8 cellular contexts compared by ENCODE assay signal in the genomic region with DNA sequence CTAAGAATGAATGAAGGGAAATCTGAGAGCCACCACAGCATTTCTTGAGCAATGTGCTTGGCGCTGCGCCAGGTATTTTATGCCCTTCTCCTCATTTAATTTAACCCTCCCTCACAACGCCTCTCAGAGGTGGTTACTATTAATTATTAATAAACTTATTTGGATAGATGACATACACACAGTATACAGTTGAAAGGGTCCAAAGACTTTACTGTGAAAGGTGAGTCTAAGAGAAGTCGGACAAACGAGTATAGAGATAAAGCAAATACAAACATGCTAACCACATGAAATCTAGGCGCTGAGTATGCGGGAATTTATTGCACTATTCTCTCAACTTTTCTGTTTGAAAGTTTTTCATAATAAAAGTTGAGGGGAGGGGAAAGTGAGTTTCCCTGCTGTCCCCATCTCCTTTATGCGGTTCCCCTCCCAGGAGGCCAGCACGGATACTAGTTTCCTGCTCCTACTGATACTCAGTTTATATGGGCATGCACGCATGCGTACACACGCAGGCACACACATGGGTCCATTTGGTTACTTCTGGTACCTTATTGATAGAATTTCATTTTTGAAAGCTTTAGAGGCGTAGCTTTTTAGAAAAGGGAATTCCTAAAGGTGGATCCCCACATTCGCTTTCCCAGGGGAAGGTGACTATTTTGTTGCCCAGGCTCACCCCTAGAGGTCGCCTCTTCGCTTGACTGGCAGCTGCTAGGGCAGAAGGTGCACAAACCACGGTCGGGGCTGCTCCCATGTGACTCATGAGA. TPM values are rescaled to one million over a fixed set of nuclear protein-coding genes. Genes with fewer than 3 reads are reported as not detected.
DNase-seq lines count a peak whose midpoint lies in the region; ATAC-seq and TF ChIP-seq lines count a peak whose summit lies in the region.

No MANE protein-coding gene starts in this region.

- no peak overlapping the region for H3K27ac ChIP-seq in CD8-positive, alpha-beta T cell (ENCODE audit: low read depth, low read length)
- H3K27ac ChIP-seq in Peyer's patch (peak overlapping the region in 1 of 4 donors; percentile 14), neural progenitor cell (no peak overlapping the region), stomach (no peak overlapping the region)

- TF ChIP-seq EP300 in stomach (IDR thresholded peaks at IDR 0.05): no peak

- peak; percentile 95 for ATAC-seq in CD8-positive, alpha-beta T cell
- ATAC-seq in GM19397 (IDR thresholded peaks at IDR 0.05; ENCODE audit: unreplicated experiment): peak; percentile 88

- TF ChIP-seq CTCF in CD8-positive, alpha-beta T cell (IDR thresholded peaks at IDR 0.05): peak; percentile 80
- peak; percentile 43 to 84 (median 73) for TF ChIP-seq CTCF in Peyer's patch (IDR thresholded peaks at IDR 0.05)
- peak; percentile 85 for TF ChIP-seq CTCF in fibroblast of pulmonary artery (IDR thresholded peaks at IDR 0.05; ENCODE audit: low read length, missing control alignments)
- peak; percentile 92 for TF ChIP-seq CTCF in neural progenitor cell (IDR thresholded peaks at IDR 0.05)
- peak in 5 of 7 experiments; percentile 59 to 77 (median 61) for TF ChIP-seq CTCF in stomach (IDR thresholded peaks at IDR 0.05)

- H3K27ac Mint-ChIP-seq in CD8-positive, alpha-beta T cell: no peak overlapping the region
- peak overlapping the region; percentile 65 for H3K27ac Mint-ChIP-seq in neural progenitor cell

- peaks cover 9% of the 10 kb centered on the region for H3F3A ChIP-seq in neural progenitor cell (ENCODE audit: low read depth)

- no peak overlapping the region for H3K9ac ChIP-seq in neural progenitor cell

- H3K9me3 ChIP-seq in CD8-positive, alpha-beta T cell (ENCODE audit: low read length): no peaks in the 10 kb centered on the region
- H3K9me3 ChIP-seq in Peyer's patch: no peaks in the 10 kb centered on the region
- H3K9me3 ChIP-seq in neural progenitor cell (ENCODE audit: low read depth): no peaks in the 10 kb centered on the region
- no peaks in the 10 kb centered on the region for H3K9me3 ChIP-seq in stomach

- peak; percentile 19 to 82 (median 69) for DNase-seq in CD8-positive, alpha-beta T cell
- DNase-seq in HS-5 (ENCODE audit: low read depth) (peak; percentile 72), Peyer's patch (peak; percentile 70 to 89 (median 72)), fibroblast of pulmonary artery (ENCODE audit: low read depth) (peak; percentile 76), neural progenitor cell (ENCODE audit: low spot score) (peak; percentile 77), stomach (peak; percentile 73)
- peak; percentile 40 to 57 for DNase-seq in activated T-helper 1 cell treated with anti-CD3 and anti-CD28 coated beads, Interleukin-2, amount 50 U/mL, for 16 hours (ENCODE audit: low read depth in 1 of 2, low spot score in 1 of 2)

- H3K4me3 ChIP-seq in CD8-positive, alpha-beta T cell (ENCODE audit: low read depth, low read length): no peak overlapping the region
- H3K4me3 ChIP-seq in Peyer's patch (peak overlapping the region in 2 of 4 donors; percentile 17 to 37), fibroblast of pulmonary artery (replicated peaks; ENCODE audit: low read depth, low read length) (peak overlapping the region; percentile 5), neural progenitor cell (no peak overlapping the region), stomach (peak overlapping the region; percentile 11 to 31 (median 14))

- no peak overlapping the region for H3K4me2 ChIP-seq in neural progenitor cell

- TF ChIP-seq POLR2A in Peyer's patch (IDR thresholded peaks at IDR 0.05) (no peak), stomach (IDR thresholded peaks at IDR 0.05) (no peak)

- H3K36me3 Mint-ChIP-seq in CD8-positive, alpha-beta T cell: no peaks in the 10 kb centered on the region
- H3K36me3 Mint-ChIP-seq in neural progenitor cell: no peaks in the 10 kb centered on the region

- H3K9me3 Mint-ChIP-seq in CD8-positive, alpha-beta T cell: no peaks in the 10 kb centered on the region
- no peaks in the 10 kb centered on the region for H3K9me3 Mint-ChIP-seq in neural progenitor cell

- peaks cover 8% of the 10 kb centered on the region for H3K4me1 Mint-ChIP-seq in CD8-positive, alpha-beta T cell (ENCODE audit: low read depth)
- H3K4me1 Mint-ChIP-seq in neural progenitor cell: peaks cover 11% of the 10 kb centered on the region

- no peaks in the 10 kb centered on the region for H3K79me2 ChIP-seq in neural progenitor cell (ENCODE audit: low read depth)

- H3K36me3 ChIP-seq in CD8-positive, alpha-beta T cell (ENCODE audit: insufficient read depth, low read length): no peaks in the 10 kb centered on the region
- H3K36me3 ChIP-seq in Peyer's patch (no peaks in the 10 kb centered on the region), neural progenitor cell (no peaks in the 10 kb centered on the region), stomach (no peaks in the 10 kb centered on the region)

- H3K4me1 ChIP-seq in CD8-positive, alpha-beta T cell (ENCODE audit: insufficient read depth, low read length): peaks cover 8% of the 10 kb centered on the region
- H3K4me1 ChIP-seq in Peyer's patch (peaks cover 0 to 9% (median 2%) of the 10 kb centered on the region in 4 donors), neural progenitor cell (no peaks in the 10 kb centered on the region), stomach (peaks cover 6 to 13% (median 10%) of the 10 kb centered on the region in 4 donors)

- CTCF ChIA-PET in CD8-positive, alpha-beta T cell (lab: Charles Lee): interaction anchor here (0.6 to 1.4 kb wide), 17 partner anchors 10 to 170 kb away, joined by 3 to 15 read pairs (median 4); a partner anchor contains a TSS

- intact Hi-C loops in CD8-positive, alpha-beta T cell (cut with DNase I, micrococcal nuclease): loop anchor here (1.0 to 10.0 kb wide), 5 partner anchors 27 to 171 kb away; no protein-coding TSS in a partner anchor
- intact Hi-C loops in stomach (cut with DNase I; ENCODE audit: low total_unique reads): no loop called here

- POLR2A ChIA-PET in CD8-positive, alpha-beta T cell (lab: Charles Lee): interaction anchor here (0.6 to 1.3 kb wide), 2 partner anchors 13 to 29 kb away, joined by 3 to 4 read pairs; no protein-coding TSS in a partner anchor

- peak overlapping the region; percentile 74 for H2AFZ ChIP-seq in neural progenitor cell (replicated peaks)

- H3K27me3 ChIP-seq in CD8-positive, alpha-beta T cell (ENCODE audit: insufficient read depth, low read length): no peaks in the 10 kb centered on the region
- H3K27me3 ChIP-seq in Peyer's patch (no peaks in the 10 kb centered on the region), neural progenitor cell (no peaks in the 10 kb centered on the region), stomach (no peaks in the 10 kb centered on the region)

- H3K27me3 Mint-ChIP-seq in CD8-positive, alpha-beta T cell (ENCODE audit: low read depth): no peaks in the 10 kb centered on the region
- H3K27me3 Mint-ChIP-seq in neural progenitor cell (ENCODE audit: insufficient read depth, low read depth): peaks cover 2% of the 10 kb centered on the region

- WGBS in stomach, 5 donors: 15 to 19% (median 17%) methylated on average over 18 of the region's 18 CpGs

- H4K20me1 ChIP-seq in neural progenitor cell (ENCODE audit: low read depth): no peaks in the 10 kb centered on the region

- peak overlapping the region; percentile 51 for H3K4me3 Mint-ChIP-seq in CD8-positive, alpha-beta T cell
- no peak overlapping the region for H3K4me3 Mint-ChIP-seq in neural progenitor cell

RNA-seq across cellular contexts. Expression of a gene that starts 28.5 kb away (rescaled TPM):
- total RNA-seq in CD8-positive, alpha-beta T cell: 1 to 10 TPM; 4.2 to 4.5 TPM
- total RNA-seq in Peyer's patch: 10 to 100 TPM; 10.3 to 14.9 (median 11.9) TPM
- total RNA-seq in neural progenitor cell (ENCODE audit: low replicate concordance): 29.3 and 39.6 TPM in 2 replicates
- total RNA-seq in stomach: 10 to 100 TPM in 2 of 5 donors, 1 to 10 TPM in 1, not detected in 2; 5.4 to 16.7 (median 12.3) TPM
- polyA plus RNA-seq in stomach: 10 to 100 TPM in 2 of 3 donors, 1 to 10 TPM in 1; 5.9 to 12.2 (median 10.4) TPM

RNA-seq across cellular contexts. Expression of a gene that starts 29.7 kb away (rescaled TPM):
- 10 to 100 TPM; 32.5 to 33.2 TPM for total RNA-seq in CD8-positive, alpha-beta T cell
- total RNA-seq in Peyer's patch: 100 to 1,000 TPM in 2 of 4 donors, 10 to 100 TPM in 2; 66.6 to 126 (median 96.8) TPM
- total RNA-seq in neural progenitor cell (ENCODE audit: low replicate concordance): 155 and 203 TPM in 2 replicates
- 100 to 1,000 TPM in 3 of 5 donors, 10 to 100 TPM in 2; 24.5 to 246 (median 109) TPM for total RNA-seq in stomach
- polyA plus RNA-seq in stomach: 10 to 100 TPM; 70.6 to 88.7 (median 81.3) TPM

Comparison
In these comparisons a context has a peak if more than half of its experiments do, and no peak if none do; other contexts are left out.
1. H3K4me3 ChIP-seq: peak in fibroblast of pulmonary artery (single experiment) and stomach (4 of 4); none in CD8-positive, alpha-beta T cell (single experiment) and neural progenitor cell (single experiment).
2. Peak in every context shown above with its lines, with median percentiles within 50 percentile points of each other: DNase-seq and CTCF ChIP-seq.